1 cellular context compared by ENCODE assay signal in the genomic region with DNA sequence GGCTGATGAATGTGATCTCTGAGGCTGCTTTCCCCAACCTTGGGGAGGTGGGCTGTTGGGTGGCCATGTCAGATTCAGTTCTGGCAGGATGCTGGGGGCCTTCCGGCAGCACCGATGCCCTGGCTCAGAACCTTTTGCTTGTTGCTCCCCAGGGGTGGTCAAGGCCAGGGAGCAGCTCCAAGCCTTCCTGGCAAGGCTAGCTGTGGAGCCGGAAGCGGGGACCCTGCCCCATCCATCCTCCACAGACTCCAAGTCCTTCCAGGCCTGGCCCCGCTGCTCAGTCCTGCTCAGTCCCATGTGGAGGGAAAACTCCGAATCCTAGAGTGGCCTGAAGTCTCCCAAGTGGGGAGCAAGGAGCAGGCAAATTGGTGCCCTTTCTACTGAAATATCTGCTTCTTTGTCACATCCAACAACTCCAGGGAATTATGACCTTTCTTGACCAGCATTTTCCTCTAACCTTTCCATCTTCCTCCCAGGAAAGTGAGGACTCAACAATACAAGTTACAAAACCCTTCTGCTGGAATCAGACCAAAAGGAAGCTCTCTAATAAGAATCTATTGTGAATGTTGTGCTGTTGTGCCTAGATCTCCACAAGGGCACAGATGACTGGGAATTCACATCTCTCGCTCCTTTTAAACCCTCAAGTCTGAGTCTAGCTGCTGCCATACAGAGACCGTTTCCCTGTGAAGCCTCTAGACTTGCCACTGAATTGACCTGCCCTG.
TF ChIP-seq lines count a peak whose summit lies in the region.

No MANE protein-coding gene starts in this region.

TF ChIP-seq in H1, 55 proteins besides CTCF, POLR2A, EP300 and RAD21:
- TF ChIP-seq TAF1 (IDR thresholded peaks at IDR 0.05; ENCODE audit: low read depth, low read length) (no peak), RNF2 (IDR thresholded peaks at IDR 0.05; ENCODE audit: borderline replicate concordance, low read depth, low read length, missing control alignments, poor library complexity, severe bottlenecking) (no peak), SP4 (IDR thresholded peaks at IDR 0.05; ENCODE audit: low read length) (no peak), GABPA (IDR thresholded peaks at IDR 0.05; ENCODE audit: borderline replicate concordance, insufficient read depth, low read length) (no peak), TAF7 (optimal IDR thresholded peaks at IDR 0.05; ENCODE audit: borderline replicate concordance, low read depth, low read length) (no peak)
